22 cellular contexts compared by ENCODE assay signal in the genomic region with DNA sequence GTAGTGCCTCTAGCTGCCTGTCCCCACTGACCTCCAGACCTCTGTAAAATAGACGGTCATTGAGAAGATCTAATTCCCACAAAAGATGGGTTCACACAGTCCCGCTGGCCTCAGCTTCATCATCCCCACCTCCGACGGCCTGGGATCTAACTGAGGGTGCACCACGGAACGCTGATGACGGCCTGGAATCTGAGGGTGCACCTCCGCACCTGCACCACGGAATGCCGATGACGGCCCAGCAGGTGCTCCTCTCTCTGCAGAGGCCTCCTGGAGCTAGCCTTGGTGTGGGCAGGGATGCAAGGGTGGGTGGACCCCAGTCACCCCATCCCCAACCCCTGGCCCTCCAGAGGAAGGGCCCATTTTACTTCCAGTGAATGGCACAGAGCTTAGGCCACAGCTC.
"Had no signal": no experiment of that assay in that cellular context is flagged by ENCODE, and none has a peak within 500 bp of the region (broad histone marks: within the 10 kb centered on the region; RNA-seq: fewer than 3 reads in every experiment).

No MANE protein-coding gene starts in this region.

- DNase-seq: activated CD4-positive, alpha-beta T cell treated with anti-CD3 and anti-CD28 coated beads for 4 hours; activated CD8-positive, alpha-beta memory T cell treated with anti-CD3 and anti-CD28 coated beads, Interleukin-2, amount 50 U/mL, for 4 hours; activated CD8-positive, alpha-beta T cell treated with anti-CD3 and anti-CD28 coated beads for 36 hours; activated gamma-delta T cell treated with Interleukin-2 at 50 U/mL for 16 hours; activated naive CD4-positive, alpha-beta T cell treated with anti-CD3 and anti-CD28 coated beads, Interleukin-2, amount 10 ng/mL, durations not matched to agents 7 days and 5 days; activated naive CD8-positive, alpha-beta T cell treated with anti-CD3 and anti-CD28 coated beads for 36 hours; activated T-cell treated with anti-CD3 and anti-CD28 coated beads, Interleukin-2, amount 50 U/mL, for 72 hours; caudate nucleus; KG1; NCI-H1092; NCI-H1417; NCI-H1930; NCI-H2171 treated with DMSO at 0.1 percent for 48 hours; NCI-H345; NCI-H510A; NCI-H526 treated with DMSO at 0.1 percent for 48 hours; NCI-H82; SJCRH30; SK-N-SH; T-helper 1 cell had no signal

- H3K36me3 ChIP-seq: SJCRH30 had no signal

- H3K9me3 Mint-ChIP-seq: activated CD8-positive, alpha-beta T cell treated with anti-CD3 and anti-CD28 coated beads for 36 hours; activated naive CD4-positive, alpha-beta T cell treated with anti-CD3 and anti-CD28 coated beads, Interleukin-2, amount 10 ng/mL, durations not matched to agents 7 days and 5 days; activated naive CD8-positive, alpha-beta T cell treated with anti-CD3 and anti-CD28 coated beads for 36 hours; activated T-cell treated with anti-CD3 and anti-CD28 coated beads, Interleukin-2, amount 50 U/mL, for 72 hours; activated T-helper 2 cell treated with anti-CD3 and anti-CD28 coated beads, Interferon-gamma antibody, Interleukin-2, Interleukin-4, amounts not matched to agents 10 μg/mL and 5 μg/mL and 100 μg/mL, durations not matched to agents 14 hours and 24 hours and 36 hours had no signal

- H3K27me3 ChIP-seq: SJCRH30 had no signal

- H3K36me3 Mint-ChIP-seq: activated naive CD4-positive, alpha-beta T cell treated with anti-CD3 and anti-CD28 coated beads, Interleukin-2, amount 10 ng/mL, durations not matched to agents 7 days and 5 days; activated naive CD8-positive, alpha-beta T cell treated with anti-CD3 and anti-CD28 coated beads for 36 hours had no signal

- H3K27ac ChIP-seq: SJCRH30, VCaP had no signal

- H3K4me1 Mint-ChIP-seq: activated naive CD4-positive, alpha-beta T cell treated with anti-CD3 and anti-CD28 coated beads, Interleukin-2, amount 10 ng/mL, durations not matched to agents 7 days and 5 days; activated naive CD8-positive, alpha-beta T cell treated with anti-CD3 and anti-CD28 coated beads for 36 hours had no signal

- H3K9me3 ChIP-seq: SJCRH30, SK-N-SH had no signal

- H3K4me3 ChIP-seq: SJCRH30 had no signal

- H3K27me3 Mint-ChIP-seq: activated CD8-positive, alpha-beta T cell treated with anti-CD3 and anti-CD28 coated beads for 36 hours; activated naive CD4-positive, alpha-beta T cell treated with anti-CD3 and anti-CD28 coated beads, Interleukin-2, amount 10 ng/mL, durations not matched to agents 7 days and 5 days; activated naive CD8-positive, alpha-beta T cell treated with anti-CD3 and anti-CD28 coated beads for 36 hours had no signal

- H3K4me3 Mint-ChIP-seq: activated CD8-positive, alpha-beta T cell treated with anti-CD3 and anti-CD28 coated beads for 36 hours; activated naive CD4-positive, alpha-beta T cell treated with anti-CD3 and anti-CD28 coated beads, Interleukin-2, amount 10 ng/mL, durations not matched to agents 7 days and 5 days; activated naive CD8-positive, alpha-beta T cell treated with anti-CD3 and anti-CD28 coated beads for 36 hours; activated T-cell treated with anti-CD3 and anti-CD28 coated beads, Interleukin-2, amount 50 U/mL, for 72 hours had no signal

- H3K27ac Mint-ChIP-seq: activated CD8-positive, alpha-beta T cell treated with anti-CD3 and anti-CD28 coated beads for 36 hours; activated naive CD4-positive, alpha-beta T cell treated with anti-CD3 and anti-CD28 coated beads, Interleukin-2, amount 10 ng/mL, durations not matched to agents 7 days and 5 days; activated naive CD8-positive, alpha-beta T cell treated with anti-CD3 and anti-CD28 coated beads for 36 hours; activated T-cell treated with anti-CD3 and anti-CD28 coated beads, Interleukin-2, amount 50 U/mL, for 72 hours; activated T-helper 2 cell treated with anti-CD3 and anti-CD28 coated beads, Interferon-gamma antibody, Interleukin-2, Interleukin-4, amounts not matched to agents 10 μg/mL and 5 μg/mL and 100 μg/mL, durations not matched to agents 14 hours and 24 hours and 36 hours had no signal

- H3K9ac ChIP-seq: SK-N-SH had no signal

- H3K4me2 ChIP-seq: SK-N-SH had no signal
